In genomic region chr10:131811239-131812011, GRCh38 we compare ENCODE assay signal across 18 cellular contexts.
A peak's percentile ranks its signal among the peaks of the same experiment; 100 is the strongest.
DNase-seq lines count a peak whose midpoint lies in the region; ATAC-seq and TF ChIP-seq lines count a peak whose summit lies in the region.
"Had no signal": no experiment of that assay in that cellular context is flagged by ENCODE, and none has a peak within 500 bp of the region (broad histone marks: within the 10 kb centered on the region; RNA-seq: fewer than 3 reads in every experiment).

No MANE protein-coding gene starts in this region.

- no peaks in the 10 kb centered on the region for H3K9me3 ChIP-seq in heart right ventricle
- H3K9me3 ChIP-seq: BE2C had no signal

- H3K4me1 ChIP-seq in heart right ventricle = no peaks in the 10 kb centered on the region
- H3K4me1 ChIP-seq: BE2C had no signal

- peaks cover 0 to 60% (median 36%) of the 10 kb centered on the region in 7 donors for H3K27me3 ChIP-seq in heart right ventricle
- H3K27me3 ChIP-seq: BE2C had no signal

- H3K36me3 ChIP-seq in heart right ventricle = no peaks in the 10 kb centered on the region
- H3K36me3 ChIP-seq: BE2C had no signal

- H3K4me3 ChIP-seq in heart right ventricle = no peak overlapping the region
- H3K4me3 ChIP-seq: GM23338 had no signal

- intact Hi-C loops in cardiac septum (cut with DNase I) (no loop called here), heart right ventricle (cut with DNase I) (no loop called here), posterior vena cava (cut with DNase I) (no loop called here)

- 81 to 88% methylated on average over 18 of the region's 18 CpGs for WGBS in heart right ventricle, 2 donors

- no peak for ATAC-seq in heart right ventricle
- ATAC-seq in left lobe of liver = no peak
- ATAC-seq in GM18511 (IDR thresholded peaks at IDR 0.05; ENCODE audit: unreplicated experiment) = no peak
- ATAC-seq: GM23338 had no signal

- no peak for TF ChIP-seq CTCF in heart right ventricle (IDR thresholded peaks at IDR 0.05)

- DNase-seq in cardiac septum (ENCODE audit: low spot score) = peak; percentile 38
- no peak for DNase-seq in heart right ventricle
- DNase-seq in left lobe of liver (ENCODE audit: low spot score) = peak; percentile 35
- peak; percentile 51 for DNase-seq in posterior vena cava (ENCODE audit: low spot score)
- peak; percentile 18 for DNase-seq in ureter (ENCODE audit: low spot score)
- no peak for DNase-seq in NCI-H1417 treated with DMSO at 0.1 percent for 48 hours (lab: John Stamatoyannopoulos, UW)
- DNase-seq: BE2C, DMS53, GDM1, HCEC 1CT, Kasumi-1, NCI-H1436 treated with DMSO at 0.1 percent for 48 hours, NCI-H2029, NCI-H226, NCI-H524, NCI-H774 had no signal

- H3K27ac ChIP-seq in heart right ventricle = no peak overlapping the region

Comparison
In these comparisons a context has a peak if more than half of its experiments do, and no peak if none do; other contexts are left out.
1. DNase-seq: peak in cardiac septum (single experiment), left lobe of liver (single experiment), posterior vena cava (single experiment) and ureter (single experiment); none in heart right ventricle (0 of 2) and NCI-H1417 treated with DMSO at 0.1 percent for 48 hours (single experiment).